28 cellular contexts compared by ENCODE assay signal in genomic region chr13:21957833-21958232, GRCh38.
"Had no signal": no experiment of that assay in that cellular context is flagged by ENCODE, and none has a peak within 500 bp of the region (broad histone marks: within the 10 kb centered on the region; RNA-seq: fewer than 3 reads in every experiment).

No MANE protein-coding gene starts in this region.

- H3K9me3 Mint-ChIP-seq: type B pancreatic cell had no signal

- H3K4me3 Mint-ChIP-seq: dendritic cell treated with granulocyte-macrophage colony-stimulating factor and Interleukin-4, amounts not matched to agents 40 ng/mL and 50 ng/mL, for 4 days; immature natural killer cell; naive thymus-derived CD8-positive, alpha-beta T cell; nephron progenitor cell; stimulated activated memory B cell treated with anti-CD40 and anti-IgM and Interleukin-4, amounts not matched to agents 10 μg/mL and 1 μg/mL and 100 μg/mL, for 72 hours; type B pancreatic cell had no signal

- H3K27me3 Mint-ChIP-seq: dendritic cell treated with granulocyte-macrophage colony-stimulating factor and Interleukin-4, amounts not matched to agents 40 ng/mL and 50 ng/mL, for 4 days; type B pancreatic cell had no signal

- H3K27ac ChIP-seq: colonic mucosa, esophagus squamous epithelium, lower lobe of right lung, prostate gland, right atrium auricular region, testis, tibial artery had no signal

- ATAC-seq: left colon; left ventricle myocardium superior; lower lobe of right lung; naive thymus-derived CD8-positive, alpha-beta T cell; sciatic nerve; stimulated activated memory B cell treated with anti-CD40 and anti-IgM and Interleukin-4, amounts not matched to agents 10 μg/mL and 1 μg/mL and 100 μg/mL, for 72 hours; stimulated activated naive CD8-positive, alpha-beta T cell treated with anti-CD3 and anti-CD28 coated beads, Interleukin-15, Interleukin-2, amounts not matched to agents 100 U/mL and 50 U/mL, for 24 hours had no signal

- H3K4me3 ChIP-seq: colonic mucosa, esophagus squamous epithelium, lower lobe of right lung, prostate gland, right atrium auricular region, smooth muscle cell, testis, tibial artery had no signal

- H3K4me1 ChIP-seq: colonic mucosa, esophagus squamous epithelium, lower lobe of right lung, prostate gland, right atrium auricular region, testis, tibial artery had no signal

- H3K36me3 Mint-ChIP-seq: stimulated activated memory B cell treated with anti-CD40 and anti-IgM and Interleukin-4, amounts not matched to agents 10 μg/mL and 1 μg/mL and 100 μg/mL, for 72 hours; type B pancreatic cell had no signal

- H3K4me1 Mint-ChIP-seq: immature natural killer cell; naive thymus-derived CD8-positive, alpha-beta T cell; nephron progenitor cell; stimulated activated memory B cell treated with anti-CD40 and anti-IgM and Interleukin-4, amounts not matched to agents 10 μg/mL and 1 μg/mL and 100 μg/mL, for 72 hours had no signal

- H3K36me3 ChIP-seq: colonic mucosa, esophagus squamous epithelium, lower lobe of right lung, prostate gland, right atrium auricular region, tibial artery had no signal

- H3K4me2 ChIP-seq: smooth muscle cell had no signal

- H3K9me3 ChIP-seq: colonic mucosa, lower lobe of right lung, prostate gland, testis, tibial artery had no signal

- DNase-seq: colonic mucosa; effector memory CD4-positive, alpha-beta T cell; erythroblast; esophagus squamous epithelium; hypothalamus; immature natural killer cell; islet precursor cell; kidney glomerular epithelial cell; left colon; left ventricle myocardium superior; lower lobe of right lung; naive thymus-derived CD8-positive, alpha-beta T cell; nephron progenitor cell; nucleus accumbens; stimulated activated CD4-positive, alpha-beta T cell treated with anti-CD3 and anti-CD28 coated beads, Interleukin-12 subunit alpha, Interleukin-12 subunit beta, amount 100 ng/mL, for 4 hours; stimulated activated CD4-positive, alpha-beta T cell treated with anti-CD3 and anti-CD28 coated beads, Interleukin-1b, Interleukin-23, amount 100 ng/mL, for 48 hours; stimulated activated CD4-positive, alpha-beta T cell treated with anti-CD3 and anti-CD28 coated beads, Interleukin-4, amount 100 ng/mL, for 4 hours; stimulated activated naive CD8-positive, alpha-beta T cell treated with anti-CD3 and anti-CD28 coated beads, Interleukin-15, Interleukin-2, amounts not matched to agents 100 U/mL and 50 U/mL, for 24 hours; substantia nigra; testis; tibial artery had no signal

- H3K27ac Mint-ChIP-seq: dendritic cell treated with granulocyte-macrophage colony-stimulating factor and Interleukin-4, amounts not matched to agents 40 ng/mL and 50 ng/mL, for 4 days; immature natural killer cell; naive thymus-derived CD8-positive, alpha-beta T cell; nephron progenitor cell; stimulated activated memory B cell treated with anti-CD40 and anti-IgM and Interleukin-4, amounts not matched to agents 10 μg/mL and 1 μg/mL and 100 μg/mL, for 72 hours; type B pancreatic cell had no signal

- H3K27me3 ChIP-seq: colonic mucosa, right atrium auricular region, testis, tibial artery had no signal
